In the genomic region with DNA sequence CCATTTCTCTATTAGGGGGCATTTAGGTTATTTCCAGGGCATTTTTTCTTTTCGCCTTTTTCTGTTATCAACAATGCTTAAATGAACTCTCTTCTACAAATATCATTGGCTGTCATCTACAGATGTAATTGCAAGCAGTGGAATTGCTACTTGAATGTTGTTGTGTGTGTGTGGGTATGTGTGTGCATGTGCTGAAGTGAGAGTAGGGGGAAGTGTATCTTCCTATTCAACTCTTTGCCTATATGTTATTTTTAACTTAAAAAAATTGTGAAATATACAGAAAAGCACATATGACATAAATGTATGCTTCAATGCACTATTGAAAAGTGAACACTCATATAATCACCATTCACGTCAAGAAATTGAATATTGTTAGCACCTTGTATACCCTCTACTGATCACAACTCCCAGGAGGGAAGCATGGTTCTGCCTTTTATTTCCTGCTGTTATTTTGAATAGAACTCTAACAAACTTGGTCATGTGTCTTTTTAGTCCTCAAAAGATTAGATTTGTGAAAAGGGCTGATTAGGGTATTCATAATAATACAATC, we compare ENCODE assay signal across 24 cellular contexts.
"Had no signal": no experiment of that assay in that cellular context is flagged by ENCODE, and none has a peak within 500 bp of the region (broad histone marks: within the 10 kb centered on the region; RNA-seq: fewer than 3 reads in every experiment).

No MANE protein-coding gene starts in this region.

- H3K36me3 ChIP-seq: colonic mucosa, left lung, neutrophil, pancreas, stomach, suprapubic skin, tibial nerve had no signal

- H3K27me3 ChIP-seq: colonic mucosa, dorsolateral prefrontal cortex, left lung, neutrophil, pancreas, stomach, suprapubic skin, tibial nerve had no signal

- ATAC-seq: effector memory CD8-positive, alpha-beta T cell; esophagus mucosa; left lung; natural killer cell treated with Interleukin-12 subunit alpha and Interleukin-12 subunit beta and Interleukin-15 and Interleukin-18, amount 100 ng/mL, for 72 hours; pancreas; right cardiac atrium had no signal

- H3K9me3 ChIP-seq: colonic mucosa, left lung, neutrophil, pancreas, stomach, suprapubic skin had no signal

- DNase-seq: activated CD4-positive, alpha-beta memory T cell treated with anti-CD3 and anti-CD28 coated beads, Interleukin-2, amount 10 ng/mL, durations not matched to agents 7 days and 5 days; activated CD4-positive, alpha-beta T cell treated with anti-CD3 and anti-CD28 coated beads, Interleukin-2, amount 10 ng/mL, durations not matched to agents 24 days and 14 days; activated effector memory CD4-positive, alpha-beta T cell treated with anti-CD3 and anti-CD28 coated beads, Interleukin-2, amount 50 U/mL, for 16 hours; activated naive CD4-positive, alpha-beta T cell treated with anti-CD3 and anti-CD28 coated beads, Interleukin-2, amount 10 ng/mL, durations not matched to agents 7 days and 5 days; amygdala; colonic mucosa; dorsolateral prefrontal cortex; effector memory CD8-positive, alpha-beta T cell; foreskin melanocyte; glutamatergic neuron; hippocampal formation; kidney glomerular epithelial cell; left lung; pancreas; right cardiac atrium; stimulated activated CD4-positive, alpha-beta T cell treated with anti-CD3 and anti-CD28 coated beads, Interleukin-4, amount 100 ng/mL, for 24 hours; stomach; T1000 had no signal

- H3K4me1 ChIP-seq: colonic mucosa had no signal

- H3K4me3 ChIP-seq: colonic mucosa, dorsolateral prefrontal cortex, left lung, pancreas, stomach, suprapubic skin, tibial nerve had no signal

- H3K27me3 Mint-ChIP-seq: activated CD4-positive, alpha-beta memory T cell treated with anti-CD3 and anti-CD28 coated beads, Interleukin-2, amount 10 ng/mL, durations not matched to agents 7 days and 5 days; activated CD4-positive, alpha-beta T cell treated with anti-CD3 and anti-CD28 coated beads, Interleukin-2, amount 10 ng/mL, durations not matched to agents 24 days and 14 days; activated naive CD4-positive, alpha-beta T cell treated with anti-CD3 and anti-CD28 coated beads, Interleukin-2, amount 10 ng/mL, durations not matched to agents 7 days and 5 days; effector memory CD8-positive, alpha-beta T cell; natural killer cell treated with Interleukin-12 subunit alpha and Interleukin-12 subunit beta and Interleukin-15 and Interleukin-18, amount 100 ng/mL, for 72 hours had no signal

- H3K27ac ChIP-seq: colonic mucosa, left lung, neutrophil, pancreas, stomach, suprapubic skin, tibial nerve had no signal

- H3K4me3 Mint-ChIP-seq: activated CD4-positive, alpha-beta memory T cell treated with anti-CD3 and anti-CD28 coated beads, Interleukin-2, amount 10 ng/mL, durations not matched to agents 7 days and 5 days; activated CD4-positive, alpha-beta T cell treated with anti-CD3 and anti-CD28 coated beads, Interleukin-2, amount 10 ng/mL, durations not matched to agents 24 days and 14 days; activated naive CD4-positive, alpha-beta T cell treated with anti-CD3 and anti-CD28 coated beads, Interleukin-2, amount 10 ng/mL, durations not matched to agents 7 days and 5 days; effector memory CD8-positive, alpha-beta T cell; mesothelial cell of epicardium; natural killer cell treated with Interleukin-12 subunit alpha and Interleukin-12 subunit beta and Interleukin-15 and Interleukin-18, amount 100 ng/mL, for 72 hours had no signal

- H3K9me3 Mint-ChIP-seq: activated CD4-positive, alpha-beta memory T cell treated with anti-CD3 and anti-CD28 coated beads, Interleukin-2, amount 10 ng/mL, durations not matched to agents 7 days and 5 days; activated naive CD4-positive, alpha-beta T cell treated with anti-CD3 and anti-CD28 coated beads, Interleukin-2, amount 10 ng/mL, durations not matched to agents 7 days and 5 days; effector memory CD8-positive, alpha-beta T cell had no signal

- H3K27ac Mint-ChIP-seq: activated CD4-positive, alpha-beta memory T cell treated with anti-CD3 and anti-CD28 coated beads, Interleukin-2, amount 10 ng/mL, durations not matched to agents 7 days and 5 days; activated CD4-positive, alpha-beta T cell treated with anti-CD3 and anti-CD28 coated beads, Interleukin-2, amount 10 ng/mL, durations not matched to agents 24 days and 14 days; activated naive CD4-positive, alpha-beta T cell treated with anti-CD3 and anti-CD28 coated beads, Interleukin-2, amount 10 ng/mL, durations not matched to agents 7 days and 5 days; effector memory CD8-positive, alpha-beta T cell; mesothelial cell of epicardium; natural killer cell treated with Interleukin-12 subunit alpha and Interleukin-12 subunit beta and Interleukin-15 and Interleukin-18, amount 100 ng/mL, for 72 hours had no signal

- H3K36me3 Mint-ChIP-seq: natural killer cell treated with Interleukin-12 subunit alpha and Interleukin-12 subunit beta and Interleukin-15 and Interleukin-18, amount 100 ng/mL, for 72 hours had no signal
